Comparison of ENCODE assay signal across 28 cellular contexts in the genomic region with DNA sequence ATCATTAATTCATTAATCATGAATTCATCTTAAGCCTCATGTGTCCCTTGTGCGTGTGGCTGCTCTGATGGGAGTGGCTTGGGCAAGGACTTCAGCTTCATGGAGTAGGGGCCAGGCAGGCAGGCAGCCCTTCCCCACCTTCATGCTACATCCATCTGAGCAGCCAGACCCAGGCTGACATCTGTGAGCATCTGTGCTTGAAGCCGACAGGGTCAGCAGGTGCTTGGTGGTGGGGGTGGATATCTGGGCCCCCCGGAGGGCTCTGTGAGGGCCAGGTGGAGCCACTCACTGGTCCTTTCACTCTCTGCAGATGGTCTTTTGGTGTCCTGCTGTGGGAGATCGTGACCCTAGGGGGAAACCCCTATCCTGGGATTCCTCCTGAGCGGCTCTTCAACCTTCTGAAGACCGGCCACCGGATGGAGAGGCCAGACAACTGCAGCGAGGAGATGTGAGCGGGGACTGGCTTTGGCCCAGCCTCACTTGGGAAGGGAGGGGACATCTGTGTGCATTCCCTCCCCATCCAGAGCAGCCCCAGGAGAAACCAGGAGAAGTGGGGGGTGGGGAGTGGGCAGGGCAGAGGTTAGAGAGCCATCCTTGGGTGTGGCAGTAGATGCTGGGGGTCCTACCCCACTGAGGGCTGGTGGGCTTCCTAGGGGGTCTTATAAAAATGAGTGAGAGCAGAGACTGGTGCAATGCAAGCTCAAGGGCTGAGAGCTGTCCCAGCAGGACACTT. TPM values are rescaled to one million over a fixed set of nuclear protein-coding genes. Genes with fewer than 3 reads are reported as not detected.
DNase-seq lines count a peak whose midpoint lies in the region; ATAC-seq and TF ChIP-seq lines count a peak whose summit lies in the region.
"Had no signal": no experiment of that assay in that cellular context is flagged by ENCODE, and none has a peak within 500 bp of the region (broad histone marks: within the 10 kb centered on the region; RNA-seq: fewer than 3 reads in every experiment).

No MANE protein-coding gene starts in this region.

- no peaks in the 10 kb centered on the region for H3K36me3 Mint-ChIP-seq in activated T-cell treated with anti-CD3 and anti-CD28 coated beads, Interleukin-2, amount 50 U/mL, for 24 hours (ENCODE audit: low read depth)

- no peaks in the 10 kb centered on the region for H3K36me3 ChIP-seq in WERI-Rb-1
- H3K36me3 ChIP-seq in transverse colon: no peaks in the 10 kb centered on the region
- no peaks in the 10 kb centered on the region for H3K36me3 ChIP-seq in MM.1S (replicated peaks; ENCODE audit: insufficient read depth, low read length)
- H3K36me3 ChIP-seq: heart left ventricle, ovary, right atrium auricular region, thoracic aorta had no signal

- no peak for ATAC-seq in HG02610 (IDR thresholded peaks at IDR 0.05; ENCODE audit: unreplicated experiment)
- ATAC-seq: GM12878, heart left ventricle, left colon, Panc1 had no signal

- no peak overlapping the region for H3K9ac ChIP-seq in MM.1S (ENCODE audit: low read length)

- peaks cover 51% of the 10 kb centered on the region for H3K4me1 Mint-ChIP-seq in activated T-cell treated with anti-CD3 and anti-CD28 coated beads, Interleukin-2, amount 50 U/mL, for 24 hours (ENCODE audit: low read depth)

- H3F3A ChIP-seq in MM.1S (ENCODE audit: insufficient read depth, low read length): no peaks in the 10 kb centered on the region

- no peak overlapping the region for H3K27ac ChIP-seq in WERI-Rb-1
- H3K27ac ChIP-seq in transverse colon: no peak overlapping the region
- H3K27ac ChIP-seq in MM.1S (ENCODE audit: low read length): no peak overlapping the region
- H3K27ac ChIP-seq: epithelial cell of prostate, heart left ventricle, ovary, right atrium auricular region, thoracic aorta had no signal

- H3K4me1 ChIP-seq in transverse colon: peaks cover 0 to 4% (median 0%) of the 10 kb centered on the region in 4 donors
- peaks cover 13% of the 10 kb centered on the region for H3K4me1 ChIP-seq in MM.1S (ENCODE audit: low read length)
- H3K4me1 ChIP-seq: Caco-2, right atrium auricular region had no signal

- TF ChIP-seq EP300 in transverse colon (IDR thresholded peaks at IDR 0.05; ENCODE audit: low read depth): no peak

- no peaks in the 10 kb centered on the region for H3K79me2 ChIP-seq in MM.1S (ENCODE audit: low read length)

- no peak overlapping the region for H2AFZ ChIP-seq in MM.1S (ENCODE audit: low read length)

- H3K27ac Mint-ChIP-seq in activated T-cell treated with anti-CD3 and anti-CD28 coated beads, Interleukin-2, amount 50 U/mL, for 24 hours: no peak overlapping the region

- in situ Hi-C loops in transverse colon (cut with MboI; ENCODE audit: low pct_ligation_motif_present in 1 of 4, low pct_unique_long_range_greater_than_20kb in 1 of 4, low sequenced_read_pairs in 3 of 4): loop anchor here in 1 of 4 donors (25.0 kb wide), 1 partner anchor 261 kb away; no protein-coding TSS in a partner anchor

- DNase-seq in activated T-cell treated with anti-CD3 and anti-CD28 coated beads, Interleukin-2, amount 50 U/mL, for 24 hours: peak; percentile 23
- no peak for DNase-seq in activated T-cell treated with anti-CD3 and anti-CD28 coated beads, Interleukin-2, amount 50 U/mL, for 48 hours
- DNase-seq in WERI-Rb-1 (peak; percentile 3), islet precursor cell (peak; percentile 31), transverse colon (peak; percentile 5), NCI-H1694 treated with DMSO at 0.1 percent for 48 hours (lab: John Stamatoyannopoulos, UW) (no peak), MM.1S (no peak)
- DNase-seq: ACHN; activated CD4-positive, alpha-beta T cell treated with anti-CD3 and anti-CD28 coated beads for 1 hour; activated effector memory CD4-positive, alpha-beta T cell treated with Interleukin-2 at 50 U/mL for 16 hours; Caco-2; cerebellar nuclear complex; HCEC 1CT; mesenchymal stem cell; NCI-H1105; NCI-H510A treated with DMSO at 0.1 percent for 48 hours; SHP77 treated with DMSO at 0.1 percent for 48 hours; stimulated activated CD4-positive, alpha-beta T cell treated with anti-CD3 and anti-CD28 coated beads, Interleukin-4, amount 100 ng/mL, for 1 hour; stimulated activated naive CD4-positive, alpha-beta T cell had no signal

- H3K27me3 ChIP-seq in WERI-Rb-1 (ENCODE audit: insufficient read depth, low read depth, severe bottlenecking) (peaks cover 83% of the 10 kb centered on the region), transverse colon (no peaks in the 10 kb centered on the region), MM.1S (replicated peaks; ENCODE audit: insufficient read depth, low read length) (no peaks in the 10 kb centered on the region)
- H3K27me3 ChIP-seq: ovary, right atrium auricular region had no signal

- no peak overlapping the region for H3K4me2 ChIP-seq in MM.1S (ENCODE audit: low read depth, low read length)

- H3K4me3 Mint-ChIP-seq in activated T-cell treated with anti-CD3 and anti-CD28 coated beads, Interleukin-2, amount 50 U/mL, for 24 hours: no peak overlapping the region

- no peak for TF ChIP-seq CTCF in WERI-Rb-1 (IDR thresholded peaks at IDR 0.05; ENCODE audit: low read depth, low read length)
- no peak for TF ChIP-seq CTCF in transverse colon (IDR thresholded peaks at IDR 0.05)
- no peak for TF ChIP-seq CTCF in MM.1S (IDR thresholded peaks at IDR 0.05; ENCODE audit: low read length)

- H3K4me3 ChIP-seq in WERI-Rb-1 (ENCODE audit: low read depth, low read length) (no peak overlapping the region), transverse colon (no peak overlapping the region), MM.1S (ENCODE audit: low read length) (no peak overlapping the region)
- H3K4me3 ChIP-seq: GM12878, heart left ventricle, ovary, right atrium auricular region, thoracic aorta had no signal

- intact Hi-C loops in transverse colon (cut with DNase I; ENCODE audit: low total_unique reads): no loop called here

- H4K20me1 ChIP-seq in MM.1S (ENCODE audit: insufficient read depth, low read length): no peaks in the 10 kb centered on the region

- H3K9me2 ChIP-seq in MM.1S (replicated peaks; ENCODE audit: insufficient read depth, low read length): no peaks in the 10 kb centered on the region

- 66 to 83% methylated on average over 4 to 9 of the region's 9 CpGs for WGBS in transverse colon (ENCODE audit: low coverage in 1 of 2), 2 donors

- TF ChIP-seq POLR2A in transverse colon (IDR thresholded peaks at IDR 0.05): no peak

- no peaks in the 10 kb centered on the region for H3K27me3 Mint-ChIP-seq in activated T-cell treated with anti-CD3 and anti-CD28 coated beads, Interleukin-2, amount 50 U/mL, for 24 hours

- H3K9me3 Mint-ChIP-seq in activated T-cell treated with anti-CD3 and anti-CD28 coated beads, Interleukin-2, amount 50 U/mL, for 24 hours: no peaks in the 10 kb centered on the region

- H3K9me3 ChIP-seq in WERI-Rb-1 (ENCODE audit: severe bottlenecking) (no peaks in the 10 kb centered on the region), transverse colon (no peaks in the 10 kb centered on the region), MM.1S (replicated peaks; ENCODE audit: insufficient read depth, low read length) (no peaks in the 10 kb centered on the region)
- H3K9me3 ChIP-seq: Caco-2, heart left ventricle, ovary, right atrium auricular region, thoracic aorta had no signal

RNA-seq across cellular contexts. Expression of a gene that starts 14.7 kb away (rescaled TPM):
- 10 to 100 TPM in 2 of 4 donors, 1 to 10 TPM in 2; 4.1 to 15.5 (median 10.9) TPM for total RNA-seq in transverse colon

RNA-seq across cellular contexts. Expression of a gene that starts 46.7 kb away (rescaled TPM):
- 1 to 10 TPM in 3 of 4 donors, under 1 TPM in 1; 0.37 to 5.6 (median 1.4) TPM for total RNA-seq in transverse colon
- total RNA-seq: Caco-2, GM12878 had no signal

Comparison
In these comparisons a context has a peak if more than half of its experiments do, and no peak if none do; other contexts are left out.
1. DNase-seq: peak in activated T-cell treated with anti-CD3 and anti-CD28 coated beads, Interleukin-2, amount 50 U/mL, for 24 hours (single experiment), WERI-Rb-1 (single experiment), islet precursor cell (single experiment) and transverse colon (single experiment); none in activated T-cell treated with anti-CD3 and anti-CD28 coated beads, Interleukin-2, amount 50 U/mL, for 48 hours (0 of 2), NCI-H1694 treated with DMSO at 0.1 percent for 48 hours (single experiment) and MM.1S (single experiment).